In the genomic region with DNA sequence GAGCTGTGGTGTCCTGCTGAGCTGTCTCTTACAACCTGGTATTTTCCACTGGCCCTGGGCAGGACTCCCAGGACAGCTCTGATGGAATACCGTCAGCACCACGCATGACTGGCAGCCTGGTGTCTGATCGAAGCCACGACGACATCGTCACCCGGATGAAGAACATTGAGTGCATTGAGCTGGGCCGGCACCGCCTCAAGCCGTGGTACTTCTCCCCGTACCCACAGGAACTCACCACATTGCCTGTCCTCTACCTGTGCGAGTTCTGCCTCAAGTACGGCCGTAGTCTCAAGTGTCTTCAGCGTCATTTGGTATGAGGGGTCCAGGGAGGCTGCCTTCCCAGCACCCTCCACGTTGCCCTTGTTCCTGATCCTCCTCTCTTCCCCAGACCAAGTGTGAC, we compare ENCODE assay signal across 21 cellular contexts. TPM values are rescaled to one million over a fixed set of nuclear protein-coding genes. Genes with fewer than 3 reads are reported as not detected.
DNase-seq lines count a peak whose midpoint lies in the region; ATAC-seq and TF ChIP-seq lines count a peak whose summit lies in the region.
"Had no signal": no experiment of that assay in that cellular context is flagged by ENCODE, and none has a peak within 500 bp of the region (broad histone marks: within the 10 kb centered on the region; RNA-seq: fewer than 3 reads in every experiment).

No MANE protein-coding gene starts in this region.

- no peak for TF ChIP-seq CTCF in mesothelial cell of epicardium (IDR thresholded peaks at IDR 0.05; ENCODE audit: unreplicated experiment)
- TF ChIP-seq CTCF in type B pancreatic cell (conservative IDR thresholded peaks at IDR 0.05): no peak

- H3K36me3 Mint-ChIP-seq in stimulated activated naive CD8-positive, alpha-beta T cell treated with anti-CD3 and anti-CD28 coated beads, Interleukin-15, Interleukin-2, amounts not matched to agents 100 ng/mL and 50 ng/mL, for 24 hours (ENCODE audit: low read depth): peaks cover 57% of the 10 kb centered on the region
- peaks cover 65% of the 10 kb centered on the region for H3K36me3 Mint-ChIP-seq in activated T-helper 2 cell treated with anti-CD3 and anti-CD28 coated beads, Interferon-gamma antibody, Interleukin-2, Interleukin-4, amounts not matched to agents 10 μg/mL and 5 μg/mL and 100 μg/mL, durations not matched to agents 14 hours and 24 hours and 36 hours (ENCODE audit: low read depth)
- peaks cover 28% of the 10 kb centered on the region for H3K36me3 Mint-ChIP-seq in mesothelial cell of epicardium
- peaks cover 17% of the 10 kb centered on the region for H3K36me3 Mint-ChIP-seq in type B pancreatic cell
- peaks cover 74% of the 10 kb centered on the region for H3K36me3 Mint-ChIP-seq in effector memory CD8-positive, alpha-beta T cell (ENCODE audit: insufficient read depth)

- peak overlapping the region; percentile 31 for H3K27ac Mint-ChIP-seq in stimulated activated naive CD8-positive, alpha-beta T cell treated with anti-CD3 and anti-CD28 coated beads, Interleukin-15, Interleukin-2, amounts not matched to agents 100 ng/mL and 50 ng/mL, for 24 hours
- H3K27ac Mint-ChIP-seq in activated T-helper 2 cell treated with anti-CD3 and anti-CD28 coated beads, Interferon-gamma antibody, Interleukin-2, Interleukin-4, amounts not matched to agents 10 μg/mL and 5 μg/mL and 100 μg/mL, durations not matched to agents 14 hours and 24 hours and 36 hours: no peak overlapping the region
- no peak overlapping the region for H3K27ac Mint-ChIP-seq in mesothelial cell of epicardium
- no peak overlapping the region for H3K27ac Mint-ChIP-seq in type B pancreatic cell
- H3K27ac Mint-ChIP-seq in effector memory CD8-positive, alpha-beta T cell: peak overlapping the region in 1 of 2 donors; percentile 92

- no peak for ATAC-seq in stimulated activated naive CD8-positive, alpha-beta T cell treated with anti-CD3 and anti-CD28 coated beads, Interleukin-15, Interleukin-2, amounts not matched to agents 100 U/mL and 50 U/mL, for 24 hours
- no peak for ATAC-seq in HG03571 (IDR thresholded peaks at IDR 0.05; ENCODE audit: unreplicated experiment)
- ATAC-seq in effector memory CD8-positive, alpha-beta T cell (replicated peaks): no peak
- ATAC-seq: esophagus mucosa, gastroesophageal sphincter, left cardiac atrium, sciatic nerve had no signal

- no peaks in the 10 kb centered on the region for H3K9me3 Mint-ChIP-seq in stimulated activated naive CD8-positive, alpha-beta T cell treated with anti-CD3 and anti-CD28 coated beads, Interleukin-15, Interleukin-2, amounts not matched to agents 100 ng/mL and 50 ng/mL, for 24 hours
- no peaks in the 10 kb centered on the region for H3K9me3 Mint-ChIP-seq in activated T-helper 2 cell treated with anti-CD3 and anti-CD28 coated beads, Interferon-gamma antibody, Interleukin-2, Interleukin-4, amounts not matched to agents 10 μg/mL and 5 μg/mL and 100 μg/mL, durations not matched to agents 14 hours and 24 hours and 36 hours
- no peaks in the 10 kb centered on the region for H3K9me3 Mint-ChIP-seq in mesothelial cell of epicardium
- no peaks in the 10 kb centered on the region for H3K9me3 Mint-ChIP-seq in type B pancreatic cell
- H3K9me3 Mint-ChIP-seq in effector memory CD8-positive, alpha-beta T cell: no peaks in the 10 kb centered on the region

- intact Hi-C loops in activated T-helper 2 cell treated with anti-CD3 and anti-CD28 coated beads, Interferon-gamma antibody, Interleukin-2, Interleukin-4, amounts not matched to agents 10 μg/mL and 5 μg/mL and 100 μg/mL, durations not matched to agents 14 hours and 24 hours and 36 hours (cut with micrococcal nuclease): loop anchor here (5.0 kb wide), 3 partner anchors 58 to 288 kb away; a partner anchor contains a TSS

- no peak overlapping the region for H3K4me3 Mint-ChIP-seq in stimulated activated naive CD8-positive, alpha-beta T cell treated with anti-CD3 and anti-CD28 coated beads, Interleukin-15, Interleukin-2, amounts not matched to agents 100 ng/mL and 50 ng/mL, for 24 hours
- H3K4me3 Mint-ChIP-seq in activated T-helper 2 cell treated with anti-CD3 and anti-CD28 coated beads, Interferon-gamma antibody, Interleukin-2, Interleukin-4, amounts not matched to agents 10 μg/mL and 5 μg/mL and 100 μg/mL, durations not matched to agents 14 hours and 24 hours and 36 hours (ENCODE audit: low read depth): peak overlapping the region; percentile 54
- H3K4me3 Mint-ChIP-seq in mesothelial cell of epicardium (peak overlapping the region; percentile 10), type B pancreatic cell (peak overlapping the region; percentile 34)
- no peak overlapping the region for H3K4me3 Mint-ChIP-seq in effector memory CD8-positive, alpha-beta T cell

- no peaks in the 10 kb centered on the region for H3K27me3 Mint-ChIP-seq in stimulated activated naive CD8-positive, alpha-beta T cell treated with anti-CD3 and anti-CD28 coated beads, Interleukin-15, Interleukin-2, amounts not matched to agents 100 ng/mL and 50 ng/mL, for 24 hours
- H3K27me3 Mint-ChIP-seq in activated T-helper 2 cell treated with anti-CD3 and anti-CD28 coated beads, Interferon-gamma antibody, Interleukin-2, Interleukin-4, amounts not matched to agents 10 μg/mL and 5 μg/mL and 100 μg/mL, durations not matched to agents 14 hours and 24 hours and 36 hours (ENCODE audit: low read depth): no peaks in the 10 kb centered on the region
- no peaks in the 10 kb centered on the region for H3K27me3 Mint-ChIP-seq in mesothelial cell of epicardium (ENCODE audit: low read depth)
- H3K27me3 Mint-ChIP-seq in type B pancreatic cell: no peaks in the 10 kb centered on the region
- no peaks in the 10 kb centered on the region for H3K27me3 Mint-ChIP-seq in effector memory CD8-positive, alpha-beta T cell

- H3K4me1 Mint-ChIP-seq in stimulated activated naive CD8-positive, alpha-beta T cell treated with anti-CD3 and anti-CD28 coated beads, Interleukin-15, Interleukin-2, amounts not matched to agents 100 ng/mL and 50 ng/mL, for 24 hours (ENCODE audit: low read depth): peaks cover 54% of the 10 kb centered on the region
- H3K4me1 Mint-ChIP-seq in activated T-helper 2 cell treated with anti-CD3 and anti-CD28 coated beads, Interferon-gamma antibody, Interleukin-2, Interleukin-4, amounts not matched to agents 10 μg/mL and 5 μg/mL and 100 μg/mL, durations not matched to agents 14 hours and 24 hours and 36 hours (ENCODE audit: low read depth): peaks cover 32% of the 10 kb centered on the region
- peaks cover 19% of the 10 kb centered on the region for H3K4me1 Mint-ChIP-seq in mesothelial cell of epicardium
- peaks cover 9% of the 10 kb centered on the region for H3K4me1 Mint-ChIP-seq in type B pancreatic cell (ENCODE audit: unreplicated experiment)
- peaks cover 28 to 45% of the 10 kb centered on the region in 2 donors for H3K4me1 Mint-ChIP-seq in effector memory CD8-positive, alpha-beta T cell (ENCODE audit: low read depth in 2 of 2)

- DNase-seq in stimulated activated naive CD8-positive, alpha-beta T cell treated with anti-CD3 and anti-CD28 coated beads, Interleukin-15, Interleukin-2, amounts not matched to agents 100 U/mL and 50 U/mL, for 24 hours: no peak
- DNase-seq in activated T-helper 2 cell treated with anti-CD3 and anti-CD28 coated beads, Interferon-gamma antibody, Interleukin-2, Interleukin-4, amounts not matched to agents 10 μg/mL and 5 μg/mL and 100 μg/mL, durations not matched to agents 14 hours and 24 hours and 36 hours (ENCODE audit: low spot score): no peak
- DNase-seq in mesothelial cell of epicardium (ENCODE audit: low spot score in 2 of 2, unreplicated experiment in 2 of 2) (no peak), type B pancreatic cell (ENCODE audit: extremely low spot score, unreplicated experiment) (no peak), pons (ENCODE audit: low spot score) (no peak)
- no peak for DNase-seq in effector memory CD8-positive, alpha-beta T cell
- DNase-seq: activated CD4-positive, alpha-beta T cell treated with anti-CD3 and anti-CD28 coated beads for 1 hour; COR-L47; EL; GM23248; left cardiac atrium; MV-4-11; NCI-H187; NCI-H226; PC-9; stimulated activated naive CD4-positive, alpha-beta T cell had no signal

RNA-seq across cellular contexts. Expression of a gene that starts 2.4 kb away (rescaled TPM):
- 76.3 and 79.4 TPM in 2 replicates for total RNA-seq in activated T-helper 2 cell treated with anti-CD3 and anti-CD28 coated beads, Interferon-gamma antibody, Interleukin-2, Interleukin-4, amounts not matched to agents 10 μg/mL and 5 μg/mL and 100 μg/mL, durations not matched to agents 14 hours and 24 hours and 36 hours
- 72.0 to 77.8 TPM (median 77.1 TPM) in 3 replicates for total RNA-seq in mesothelial cell of epicardium
- total RNA-seq in type B pancreatic cell (ENCODE audit: low replicate concordance): 61.7 and 77.6 TPM in 2 replicates

RNA-seq across cellular contexts. Expression of a gene that starts 6.2 kb away (rescaled TPM):
- 85.0 and 94.0 TPM in 2 replicates for total RNA-seq in activated T-helper 2 cell treated with anti-CD3 and anti-CD28 coated beads, Interferon-gamma antibody, Interleukin-2, Interleukin-4, amounts not matched to agents 10 μg/mL and 5 μg/mL and 100 μg/mL, durations not matched to agents 14 hours and 24 hours and 36 hours
- total RNA-seq in mesothelial cell of epicardium (41.8 to 45.0 TPM (median 42.4 TPM) in 3 replicates), type B pancreatic cell (ENCODE audit: low replicate concordance) (51.7 and 69.4 TPM in 2 replicates)

RNA-seq across cellular contexts. Expression of a gene that starts 51.7 kb away (rescaled TPM):
- 86.9 and 89.3 TPM in 2 replicates for total RNA-seq in activated T-helper 2 cell treated with anti-CD3 and anti-CD28 coated beads, Interferon-gamma antibody, Interleukin-2, Interleukin-4, amounts not matched to agents 10 μg/mL and 5 μg/mL and 100 μg/mL, durations not matched to agents 14 hours and 24 hours and 36 hours
- total RNA-seq in mesothelial cell of epicardium (95.6 to 98.8 TPM (median 96.8 TPM) in 3 replicates), type B pancreatic cell (ENCODE audit: low replicate concordance) (64.8 and 80.0 TPM in 2 replicates)

Comparison
In these comparisons a context has a peak if more than half of its experiments do, and no peak if none do; other contexts are left out.
1. H3K4me3 Mint-ChIP-seq: peak in activated T-helper 2 cell treated with anti-CD3 and anti-CD28 coated beads, Interferon-gamma antibody, Interleukin-2, Interleukin-4, amounts not matched to agents 10 μg/mL and 5 μg/mL and 100 μg/mL, durations not matched to agents 14 hours and 24 hours and 36 hours (single experiment), mesothelial cell of epicardium (single experiment) and type B pancreatic cell (single experiment); none in stimulated activated naive CD8-positive, alpha-beta T cell treated with anti-CD3 and anti-CD28 coated beads, Interleukin-15, Interleukin-2, amounts not matched to agents 100 ng/mL and 50 ng/mL, for 24 hours (single experiment) and effector memory CD8-positive, alpha-beta T cell (0 of 2).